4 cellular contexts compared by ENCODE assay signal in the genomic region with DNA sequence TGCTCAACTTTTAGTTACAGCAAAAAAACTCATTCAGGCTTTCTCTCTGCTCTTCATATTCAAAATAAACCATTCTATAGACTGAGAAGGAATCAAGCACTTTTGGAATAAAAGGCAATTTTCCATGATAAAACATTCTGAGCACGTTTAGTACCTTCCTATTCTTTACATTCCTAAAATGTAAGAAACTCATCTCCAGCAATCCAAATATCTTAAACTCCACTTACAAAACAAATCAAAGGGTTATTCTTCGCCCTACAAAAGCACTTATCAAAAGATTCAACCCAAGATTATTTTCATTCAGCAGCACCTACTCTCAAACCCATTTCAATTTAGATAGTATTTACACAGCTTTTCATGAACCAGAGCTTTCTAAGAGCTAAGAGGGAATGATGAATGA.
TF ChIP-seq lines count a peak whose summit lies in the region.

No MANE protein-coding gene starts in this region.

TF ChIP-seq in A549, 52 proteins besides CTCF, POLR2A, EP300 and RAD21:
- TF ChIP-seq HOXB13 (CRISPR knock-in tag; IDR thresholded peaks at IDR 0.05; ENCODE audit: low read depth) (no peak), REST (IDR thresholded peaks at IDR 0.05) (no peak), MAX (IDR thresholded peaks at IDR 0.05) (no peak), E2F6 (IDR thresholded peaks at IDR 0.05; ENCODE audit: borderline replicate concordance, low read depth) (no peak)
TF ChIP-seq in A549: peak in this region for 0.

TF ChIP-seq in GM23338, 12 proteins besides CTCF, POLR2A, EP300 and RAD21 (continues in another document):
- TF ChIP-seq CREB1 (CRISPR knock-in tag; IDR thresholded peaks at IDR 0.05; ENCODE audit: low read depth): no peak
- TF ChIP-seq ZNF462 (CRISPR knock-in tag; IDR thresholded peaks at IDR 0.05): no peak
- no peak for TF ChIP-seq ZNF114 (CRISPR knock-in tag; IDR thresholded peaks at IDR 0.05)
- no peak for TF ChIP-seq STAT1 (IDR thresholded peaks at IDR 0.05; ENCODE audit: unreplicated experiment)
- TF ChIP-seq JUNB (IDR thresholded peaks at IDR 0.05; ENCODE audit: unreplicated experiment): no peak
- TF ChIP-seq ZNF331 (CRISPR knock-in tag; IDR thresholded peaks at IDR 0.05; ENCODE audit: low read depth): no peak
- TF ChIP-seq NANOG (IDR thresholded peaks at IDR 0.05; ENCODE audit: borderline replicate concordance): no peak

TF ChIP-seq in endothelial cell of umbilical vein, 7 proteins besides CTCF, POLR2A, EP300 and RAD21:
- TF ChIP-seq EZH2 (IDR thresholded peaks at IDR 0.05; ENCODE audit: borderline replicate concordance, low read depth, low read length, severe bottlenecking): no peak
- no peak for TF ChIP-seq POLR2AphosphoS5 (IDR thresholded peaks at IDR 0.05; ENCODE audit: insufficient read depth, low read depth, low read length)
- no peak for TF ChIP-seq GATA2 (IDR thresholded peaks at IDR 0.05; ENCODE audit: insufficient read depth, insufficient read length, low read depth, low read length)
- TF ChIP-seq MYC (IDR thresholded peaks at IDR 0.05; ENCODE audit: low read depth, low read length): no peak
- no peak for TF ChIP-seq MAX (IDR thresholded peaks at IDR 0.05; ENCODE audit: insufficient read depth, insufficient read length)
- no peak for TF ChIP-seq JUN (IDR thresholded peaks at IDR 0.05; ENCODE audit: borderline replicate concordance, insufficient read depth, insufficient read length, low read depth)

TF ChIP-seq in HepG2, 621 proteins besides CTCF, POLR2A, EP300 and RAD21:
- TF ChIP-seq ZNF513 (CRISPR knock-in tag; conservative IDR thresholded peaks at IDR 0.05) (no peak), ZNF780A (CRISPR knock-in tag; IDR thresholded peaks at IDR 0.05) (no peak), JDP2 (CRISPR knock-in tag; IDR thresholded peaks at IDR 0.05; ENCODE audit: borderline replicate concordance) (no peak), SIX1 (CRISPR knock-in tag; IDR thresholded peaks at IDR 0.05; ENCODE audit: borderline replicate concordance) (no peak), REST (IDR thresholded peaks at IDR 0.05; ENCODE audit: borderline replicate concordance in 1 of 2, low read depth in 1 of 2, low read length in 2 of 2) (no peak), MEIS1 (CRISPR knock-in tag; IDR thresholded peaks at IDR 0.05; ENCODE audit: borderline replicate concordance) (no peak), NR3C1 (CRISPR knock-in tag; IDR thresholded peaks at IDR 0.05) (no peak), PITX1 (CRISPR knock-in tag; IDR thresholded peaks at IDR 0.05) (no peak), SP4 (CRISPR knock-in tag; IDR thresholded peaks at IDR 0.05) (no peak), GPN1 (CRISPR knock-in tag; IDR thresholded peaks at IDR 0.05; ENCODE audit: borderline replicate concordance) (no peak), ZSCAN31 (CRISPR knock-in tag; IDR thresholded peaks at IDR 0.05; ENCODE audit: low read depth) (no peak), ZNF75D (CRISPR knock-in tag; IDR thresholded peaks at IDR 0.05; ENCODE audit: borderline replicate concordance) (no peak), FOXK1 (CRISPR knock-in tag; IDR thresholded peaks at IDR 0.05; ENCODE audit: borderline replicate concordance, low read depth) (no peak), MEF2D (CRISPR knock-in tag; IDR thresholded peaks at IDR 0.05) (no peak), MLX (CRISPR knock-in tag; IDR thresholded peaks at IDR 0.05) (no peak), HMGXB4 (CRISPR knock-in tag; IDR thresholded peaks at IDR 0.05; ENCODE audit: borderline replicate concordance in 1 of 2, low read depth in 1 of 2) (no peak), HNF4A (CRISPR knock-in tag; IDR thresholded peaks at IDR 0.05) (no peak)
- TF ChIP-seq, protein P1, sequence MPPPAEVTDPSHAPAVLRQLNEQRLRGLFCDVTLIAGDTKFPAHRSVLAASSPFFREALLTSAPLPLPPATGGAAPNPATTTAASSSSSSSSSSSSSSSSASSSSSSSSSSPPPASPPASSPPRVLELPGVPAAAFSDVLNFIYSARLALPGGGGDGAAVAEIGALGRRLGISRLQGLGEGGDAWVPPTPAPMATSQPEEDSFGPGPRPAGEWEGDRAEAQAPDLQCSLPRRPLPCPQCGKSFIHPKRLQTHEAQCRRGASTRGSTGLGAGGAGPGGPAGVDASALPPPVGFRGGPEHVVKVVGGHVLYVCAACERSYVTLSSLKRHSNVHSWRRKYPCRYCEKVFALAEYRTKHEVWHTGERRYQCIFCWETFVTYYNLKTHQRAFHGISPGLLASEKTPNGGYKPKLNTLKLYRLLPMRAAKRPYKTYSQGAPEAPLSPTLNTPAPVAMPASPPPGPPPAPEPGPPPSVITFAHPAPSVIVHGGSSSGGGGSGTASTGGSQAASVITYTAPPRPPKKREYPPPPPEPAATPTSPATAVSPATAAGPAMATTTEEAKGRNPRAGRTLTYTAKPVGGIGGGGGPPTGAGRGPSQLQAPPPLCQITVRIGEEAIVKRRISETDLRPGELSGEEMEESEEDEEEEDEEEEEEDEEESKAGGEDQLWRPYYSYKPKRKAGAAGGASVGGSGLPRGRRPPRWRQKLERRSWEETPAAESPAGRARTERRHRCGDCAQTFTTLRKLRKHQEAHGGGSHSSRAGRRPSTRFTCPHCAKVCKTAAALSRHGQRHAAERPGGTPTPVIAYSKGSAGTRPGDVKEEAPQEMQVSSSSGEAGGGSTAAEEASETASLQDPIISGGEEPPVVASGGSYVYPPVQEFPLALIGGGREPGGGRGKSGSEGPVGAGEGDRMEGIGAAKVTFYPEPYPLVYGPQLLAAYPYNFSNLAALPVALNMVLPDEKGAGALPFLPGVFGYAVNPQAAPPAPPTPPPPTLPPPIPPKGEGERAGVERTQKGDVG (CRISPR knock-in tag; IDR thresholded peaks at IDR 0.05; ENCODE audit: borderline replicate concordance): no peak
- TF ChIP-seq, protein P2, sequence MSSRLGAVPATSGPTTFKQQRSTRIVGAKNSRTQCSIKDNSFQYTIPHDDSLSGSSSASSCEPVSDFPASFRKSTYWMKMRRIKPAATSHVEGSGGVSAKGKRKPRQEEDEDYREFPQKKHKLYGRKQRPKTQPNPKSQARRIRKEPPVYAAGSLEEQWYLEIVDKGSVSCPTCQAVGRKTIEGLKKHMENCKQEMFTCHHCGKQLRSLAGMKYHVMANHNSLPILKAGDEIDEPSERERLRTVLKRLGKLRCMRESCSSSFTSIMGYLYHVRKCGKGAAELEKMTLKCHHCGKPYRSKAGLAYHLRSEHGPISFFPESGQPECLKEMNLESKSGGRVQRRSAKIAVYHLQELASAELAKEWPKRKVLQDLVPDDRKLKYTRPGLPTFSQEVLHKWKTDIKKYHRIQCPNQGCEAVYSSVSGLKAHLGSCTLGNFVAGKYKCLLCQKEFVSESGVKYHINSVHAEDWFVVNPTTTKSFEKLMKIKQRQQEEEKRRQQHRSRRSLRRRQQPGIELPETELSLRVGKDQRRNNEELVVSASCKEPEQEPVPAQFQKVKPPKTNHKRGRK (CRISPR knock-in tag; IDR thresholded peaks at IDR 0.05): no peak
- TF ChIP-seq, protein P3, sequence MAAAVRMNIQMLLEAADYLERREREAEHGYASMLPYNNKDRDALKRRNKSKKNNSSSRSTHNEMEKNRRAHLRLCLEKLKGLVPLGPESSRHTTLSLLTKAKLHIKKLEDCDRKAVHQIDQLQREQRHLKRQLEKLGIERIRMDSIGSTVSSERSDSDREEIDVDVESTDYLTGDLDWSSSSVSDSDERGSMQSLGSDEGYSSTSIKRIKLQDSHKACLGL (CRISPR knock-in tag; IDR thresholded peaks at IDR 0.05): no peak
